ENCODE assay signal across 25 cellular contexts in the genomic region with DNA sequence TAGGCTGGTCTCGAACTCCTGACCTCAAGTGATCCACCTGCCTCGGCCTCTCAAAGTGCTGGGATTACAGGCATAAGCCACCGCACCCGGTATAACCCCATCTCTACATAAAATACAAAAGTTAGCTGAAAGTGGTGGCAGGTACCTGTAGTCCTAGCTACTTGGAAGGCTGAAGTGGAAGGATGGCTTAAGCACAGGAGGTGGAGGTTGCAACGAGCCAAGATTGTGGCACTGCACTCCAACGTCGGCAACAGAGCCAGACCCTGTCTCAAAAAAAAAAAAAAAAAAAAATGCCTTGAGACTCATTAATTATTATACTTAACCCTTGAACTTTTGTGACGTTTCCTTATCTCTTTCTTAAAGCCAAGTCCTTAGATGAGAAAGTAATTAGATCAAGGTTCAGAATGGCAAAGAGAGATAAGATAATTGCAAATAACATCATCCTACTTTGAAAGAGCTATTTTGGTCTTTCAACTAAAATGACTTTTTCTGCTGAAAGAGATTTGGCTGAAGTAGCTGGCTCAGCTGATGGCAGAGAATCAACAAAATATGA.
"Had no signal": no experiment of that assay in that cellular context is flagged by ENCODE, and none has a peak within 500 bp of the region (broad histone marks: within the 10 kb centered on the region; RNA-seq: fewer than 3 reads in every experiment).

No MANE protein-coding gene starts in this region.

- H3K27ac ChIP-seq: breast epithelium, esophagus muscularis mucosa, foreskin keratinocyte, heart left ventricle, lower lobe of right lung, neutrophil, pancreas, psoas muscle, spleen, thoracic aorta, uterus had no signal

- H3K27me3 ChIP-seq: breast epithelium, esophagus muscularis mucosa, foreskin keratinocyte, heart left ventricle, neutrophil, pancreas, uterus had no signal

- H3K36me3 ChIP-seq: breast epithelium, esophagus muscularis mucosa, heart left ventricle, lower lobe of right lung, neutrophil, pancreas, spleen, thoracic aorta, uterus had no signal

- H3K4me3 ChIP-seq: breast epithelium, esophagus muscularis mucosa, heart left ventricle, lower lobe of right lung, pancreas, psoas muscle, spleen, thoracic aorta, uterus had no signal

- DNase-seq: activated CD4-positive, alpha-beta T cell treated with anti-CD3 and anti-CD28 coated beads for 36 hours; activated CD4-positive, CD25-positive, alpha-beta regulatory T cell; activated CD8-positive, alpha-beta memory T cell treated with anti-CD3 and anti-CD28 coated beads, Interleukin-2, amount 10 ng/mL, durations not matched to agents 7 days and 5 days; activated CD8-positive, alpha-beta T cell treated with anti-CD3 and anti-CD28 coated beads, Interleukin-2, amount 10 ng/mL, durations not matched to agents 7 days and 5 days; activated naive CD8-positive, alpha-beta T cell treated with anti-CD3 and anti-CD28 coated beads, Interleukin-2, amount 50 U/mL, for 24 hours; activated T-cell treated with anti-CD3 and anti-CD28 coated beads, Interleukin-2, amount 50 U/mL, for 48 hours; central memory CD4-positive, alpha-beta T cell; endodermal cell; foreskin keratinocyte; heart left ventricle; kidney glomerular epithelial cell; lower lobe of right lung; mesenchymal stem cell; nephron progenitor cell; pancreas; psoas muscle; spleen; stimulated activated CD4-positive, alpha-beta T cell treated with anti-CD3 and anti-CD28 coated beads, Interleukin-4, amount 100 ng/mL, for 1 hour; trophoblast cell; uterus had no signal

- FAIRE-seq: pancreas had no signal

- H3K4me1 ChIP-seq: breast epithelium, foreskin keratinocyte, pancreas, psoas muscle, uterus had no signal

- H3K9me3 ChIP-seq: breast epithelium, esophagus muscularis mucosa, heart left ventricle, lower lobe of right lung, neutrophil, pancreas, psoas muscle, spleen, thoracic aorta, uterus had no signal

- ATAC-seq: activated CD4-positive, alpha-beta T cell treated with anti-CD3 and anti-CD28 coated beads for 36 hours; activated CD8-positive, alpha-beta memory T cell treated with anti-CD3 and anti-CD28 coated beads, Interleukin-2, amount 10 ng/mL, durations not matched to agents 7 days and 5 days; activated CD8-positive, alpha-beta T cell treated with anti-CD3 and anti-CD28 coated beads, Interleukin-2, amount 10 ng/mL, durations not matched to agents 7 days and 5 days; activated naive CD8-positive, alpha-beta T cell treated with anti-CD3 and anti-CD28 coated beads, Interleukin-2, amount 50 U/mL, for 24 hours; foreskin keratinocyte; heart left ventricle; left lobe of liver; lower lobe of right lung; pancreas; psoas muscle had no signal
